Comparison of ENCODE assay signal across 28 cellular contexts in the genomic region with DNA sequence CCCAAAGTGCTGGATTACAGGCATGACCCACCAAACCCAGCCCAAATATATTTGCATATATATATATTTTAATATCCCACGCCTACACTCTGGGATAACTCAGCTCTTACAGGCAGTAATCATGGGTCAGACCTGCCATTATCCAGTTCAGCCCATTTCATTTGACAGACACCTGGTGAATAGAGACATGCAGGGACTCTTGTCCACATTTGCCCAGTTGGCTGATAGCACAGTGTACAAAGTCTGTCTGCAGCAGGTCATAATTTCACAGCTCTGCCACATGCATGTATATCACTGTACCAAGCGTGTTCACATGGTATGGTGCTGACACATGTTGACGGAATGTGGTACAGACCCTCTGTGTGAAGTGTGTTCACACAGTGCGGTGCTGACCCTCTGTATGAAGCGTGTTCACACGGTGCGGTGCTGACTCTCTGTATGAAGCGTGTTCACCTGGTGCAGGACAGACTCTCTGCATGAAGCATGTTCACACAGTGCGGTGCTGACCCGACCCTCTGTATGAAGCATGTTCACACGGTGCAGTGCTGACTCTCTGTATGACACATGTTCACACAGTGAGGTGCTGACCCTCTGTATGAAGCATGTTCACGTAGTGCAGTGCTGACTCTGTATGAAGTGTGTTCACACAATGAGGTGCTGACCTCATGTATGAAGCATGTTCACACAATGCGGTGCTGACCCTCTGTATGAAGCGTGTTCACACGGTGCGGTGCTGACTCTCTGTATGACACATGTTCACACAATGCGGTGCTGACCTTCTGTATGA. TPM values are rescaled to one million over a fixed set of nuclear protein-coding genes. Genes with fewer than 3 reads are reported as not detected.
DNase-seq lines count a peak whose midpoint lies in the region; ATAC-seq, FAIRE-seq and TF ChIP-seq lines count a peak whose summit lies in the region.
"Had no signal": no experiment of that assay in that cellular context is flagged by ENCODE, and none has a peak within 500 bp of the region (broad histone marks: within the 10 kb centered on the region; RNA-seq: fewer than 3 reads in every experiment).

No MANE protein-coding gene starts in this region.

- H4K20me1 ChIP-seq in IMR-90 (ENCODE audit: insufficient read depth, low read length) (no peaks in the 10 kb centered on the region), K562 (replicated peaks; ENCODE audit: control insufficient read depth, insufficient read depth, low read length) (no peaks in the 10 kb centered on the region)

- H3K36me3 Mint-ChIP-seq in activated CD4-positive, alpha-beta memory T cell treated with anti-CD3 and anti-CD28 coated beads, Interleukin-2, amount 10 ng/mL, durations not matched to agents 7 days and 5 days (ENCODE audit: low read depth) = peaks cover 27% of the 10 kb centered on the region
- no peaks in the 10 kb centered on the region for H3K36me3 Mint-ChIP-seq in activated CD4-positive, alpha-beta memory T cell treated with anti-CD3 and anti-CD28 coated beads for 36 hours
- H3K36me3 Mint-ChIP-seq: activated naive CD8-positive, alpha-beta T cell; immature natural killer cell had no signal

- peaks cover 0 to 27% of the 10 kb centered on the region in 2 experiments; a peak in 2 of 4 replicates for H3K79me1 ChIP-seq in IMR-90 (ENCODE audit: low read depth in 1 of 2, low read length in 2 of 2)

- no peak for TF ChIP-seq CTCF in IMR-90 (conservative IDR thresholded peaks at IDR 0.05; ENCODE audit: low read depth, low read length)
- no peak for TF ChIP-seq CTCF in K562 (IDR thresholded peaks at IDR 0.05 in 2 of 3, conservative IDR thresholded peaks at IDR 0.05 in 1 of 3; ENCODE audit: insufficient read depth in 2 of 3, low read depth in 1 of 3, low read length in 3 of 3)
- TF ChIP-seq CTCF in neutrophil (IDR thresholded peaks at IDR 0.05) = no peak

- H3K79me2 ChIP-seq in K562 (ENCODE audit: control insufficient read depth, insufficient read depth, low read length) = no peaks in the 10 kb centered on the region
- H3K79me2 ChIP-seq: hepatocyte had no signal

- TF ChIP-seq RAD21 in IMR-90 (IDR thresholded peaks at IDR 0.05; ENCODE audit: low read length) = no peak
- TF ChIP-seq RAD21 in K562 (CRISPR knock-in tag; conservative IDR thresholded peaks at IDR 0.05 in 1 of 2, IDR thresholded peaks at IDR 0.05 in 1 of 2) = no peak

- H3K9ac ChIP-seq in IMR-90 (ENCODE audit: low read depth, low read length) (no peak overlapping the region), K562 (ENCODE audit: insufficient read depth in 1 of 2, low read depth in 2 of 2, low read length in 2 of 2) (no peak overlapping the region)
- H3K9ac ChIP-seq: KMS-11 had no signal

- no peak overlapping the region for H3K56ac ChIP-seq in IMR-90 (ENCODE audit: extremely low read depth, insufficient read depth, low read length)

- H3K27me3 Mint-ChIP-seq in activated CD4-positive, alpha-beta memory T cell treated with anti-CD3 and anti-CD28 coated beads, Interleukin-2, amount 10 ng/mL, durations not matched to agents 7 days and 5 days = no peaks in the 10 kb centered on the region
- no peaks in the 10 kb centered on the region for H3K27me3 Mint-ChIP-seq in activated CD4-positive, alpha-beta memory T cell treated with anti-CD3 and anti-CD28 coated beads for 36 hours
- H3K27me3 Mint-ChIP-seq: activated CD4-positive, alpha-beta T cell treated with anti-CD3 and anti-CD28 coated beads for 36 hours; activated CD8-positive, alpha-beta memory T cell treated with anti-CD3 and anti-CD28 coated beads, Interleukin-2, amount 10 ng/mL, durations not matched to agents 7 days and 5 days; activated naive CD8-positive, alpha-beta T cell; activated T-helper 17 cell treated with anti-CD3 and anti-CD28 coated beads, Interleukin-2, amount 50 U/mL, for 72 hours had no signal

- no peak overlapping the region for H3K4me3 ChIP-seq in IMR-90 (ENCODE audit: insufficient read depth, low read depth, low read length)
- no peak overlapping the region for H3K4me3 ChIP-seq in K562
- H3K4me3 ChIP-seq in neutrophil (ENCODE audit: low read depth in 1 of 2, low read length in 1 of 2) = no peak overlapping the region
- H3K4me3 ChIP-seq: hepatocyte, skin epidermis had no signal

- H2AFZ ChIP-seq in IMR-90 (replicated peaks; ENCODE audit: low read length, poor library complexity) = peak overlapping the region; percentile 19
- no peak overlapping the region for H2AFZ ChIP-seq in K562 (ENCODE audit: low read depth, low read length)
- H2AFZ ChIP-seq: hepatocyte had no signal

- dilution Hi-C loops in IMR-90 (cut with HindIII; ENCODE audit: low sequenced_read_pairs, unreplicated experiment) = no loop called here

- H3K9me1 ChIP-seq in IMR-90 (ENCODE audit: insufficient read depth, low read length) (peaks cover 32% of the 10 kb centered on the region), K562 (ENCODE audit: control insufficient read depth, insufficient read depth, low read length) (no peaks in the 10 kb centered on the region)

- no peak for DNase-seq in activated CD4-positive, alpha-beta memory T cell treated with anti-CD3 and anti-CD28 coated beads, Interleukin-2, amount 10 ng/mL, durations not matched to agents 7 days and 5 days
- no peak for DNase-seq in activated CD4-positive, alpha-beta memory T cell treated with anti-CD3 and anti-CD28 coated beads for 36 hours
- DNase-seq in IMR-90 = no peak
- no peak for DNase-seq in K562 (ENCODE audit: extremely low read depth in 1 of 4, low spot score in 3 of 4)
- DNase-seq in ureter (ENCODE audit: low spot score) = no peak
- no peak for DNase-seq in T-helper 9 cell
- DNase-seq: activated CD4-positive, alpha-beta T cell treated with anti-CD3 and anti-CD28 coated beads for 36 hours; activated CD8-positive, alpha-beta memory T cell treated with anti-CD3 and anti-CD28 coated beads, Interleukin-2, amount 10 ng/mL, durations not matched to agents 7 days and 5 days; BE2C; cerebellar nuclear complex; EL; foreskin melanocyte; immature natural killer cell; NCI-H2171; NCI-H524; stimulated activated CD4-positive, alpha-beta T cell treated with anti-CD3 and anti-CD28 coated beads, Interleukin-1b, Interleukin-23, amount 100 ng/mL, for 48 hours had no signal

- H3K4me1 Mint-ChIP-seq in activated CD4-positive, alpha-beta memory T cell treated with anti-CD3 and anti-CD28 coated beads, Interleukin-2, amount 10 ng/mL, durations not matched to agents 7 days and 5 days = peaks cover 64% of the 10 kb centered on the region
- peaks cover 64% of the 10 kb centered on the region for H3K4me1 Mint-ChIP-seq in activated CD4-positive, alpha-beta memory T cell treated with anti-CD3 and anti-CD28 coated beads for 36 hours (ENCODE audit: low read depth)

- H3K27ac ChIP-seq in IMR-90 (ENCODE audit: insufficient read depth, low read length) (no peak overlapping the region), K562 (ENCODE audit: extremely low read depth, low read depth, low read length) (no peak overlapping the region; the same call in 2 of the 3 replicates), neutrophil (peak overlapping the region; percentile 94)
- H3K27ac ChIP-seq: hepatocyte, KMS-11 had no signal

- intact Hi-C loops in activated CD4-positive, alpha-beta memory T cell treated with anti-CD3 and anti-CD28 coated beads for 36 hours (cut with micrococcal nuclease) = no loop called here
- intact Hi-C loops in IMR-90 (cut with micrococcal nuclease) (no loop called here), K562 (cut with micrococcal nuclease) (no loop called here)

- peak overlapping the region; percentile 98 for H2BK120ac ChIP-seq in IMR-90 (ENCODE audit: low read depth, low read length)

- H2BK15ac ChIP-seq in IMR-90 (ENCODE audit: low read depth, low read length) = peak overlapping the region; percentile 94; the same call in 2 of the 3 replicates

- H3K4ac ChIP-seq in IMR-90 (ENCODE audit: low read depth, low read length) = peak overlapping the region; percentile 96

- H3K9me3 ChIP-seq in IMR-90 (ENCODE audit: control insufficient read depth, insufficient read depth, low read length) (no peaks in the 10 kb centered on the region), K562 (replicated peaks; ENCODE audit: control insufficient read depth, insufficient read depth, low read depth, low read length) (no peaks in the 10 kb centered on the region), neutrophil (no peaks in the 10 kb centered on the region)
- H3K9me3 ChIP-seq: BE2C had no signal

- BruUV-seq in IMR-90 (replicated peaks; lab: Mats Ljungman, UMichigan) (no TSS peak), K562 (replicated peaks; lab: Mats Ljungman, UMichigan) (no TSS peak)

- TF ChIP-seq POLR2A in IMR-90 (IDR thresholded peaks at IDR 0.05; ENCODE audit: low read depth, low read length) (no peak), K562 (conservative IDR thresholded peaks at IDR 0.05) (no peak)

- H2AK9ac ChIP-seq in IMR-90 (replicated peaks; ENCODE audit: low read depth, low read length, poor library complexity) = no peak overlapping the region

- peak overlapping the region; percentile 15 to 24; a peak in 3 of 4 replicates for H4K8ac ChIP-seq in IMR-90 (ENCODE audit: low read depth in 2 of 2, low read length in 2 of 2)

- in situ Hi-C loops in IMR-90 (cut with MboI; ENCODE audit: low sequenced_read_pairs) = no loop called here
- in situ Hi-C loops in K562 (cut with MboI) = no loop called here

- H3K4me1 ChIP-seq in IMR-90 (ENCODE audit: control insufficient read depth, insufficient read depth, low read length) (peaks cover 23% of the 10 kb centered on the region), K562 (replicated peaks in 1 of 2; ENCODE audit: control insufficient read depth in 2 of 2, insufficient read depth in 2 of 2, low read length in 2 of 2) (peaks cover 31 to 60% of the 10 kb centered on the region in 2 experiments), neutrophil (ENCODE audit: control insufficient read depth in 1 of 2, insufficient read depth in 1 of 2, low read depth in 1 of 2, low read length in 1 of 2) (peaks cover 60 to 66% of the 10 kb centered on the region in 2 experiments)
- H3K4me1 ChIP-seq: BE2C had no signal

- H3K27ac Mint-ChIP-seq in activated CD4-positive, alpha-beta memory T cell treated with anti-CD3 and anti-CD28 coated beads, Interleukin-2, amount 10 ng/mL, durations not matched to agents 7 days and 5 days = peak overlapping the region; percentile 35
- no peak overlapping the region for H3K27ac Mint-ChIP-seq in activated CD4-positive, alpha-beta memory T cell treated with anti-CD3 and anti-CD28 coated beads for 36 hours

- H3K18ac ChIP-seq in IMR-90 (ENCODE audit: low read depth, low read length) = no peak overlapping the region

- H3K23ac ChIP-seq in IMR-90 (ENCODE audit: low read depth, low read length) = 0 out of 2 replicates have a peak overlapping the region, but pooled peaks have one; percentile 43

- H3K9me3 Mint-ChIP-seq in activated CD4-positive, alpha-beta memory T cell treated with anti-CD3 and anti-CD28 coated beads, Interleukin-2, amount 10 ng/mL, durations not matched to agents 7 days and 5 days = peaks cover 4% of the 10 kb centered on the region
- no peaks in the 10 kb centered on the region for H3K9me3 Mint-ChIP-seq in activated CD4-positive, alpha-beta memory T cell treated with anti-CD3 and anti-CD28 coated beads for 36 hours
- H3K9me3 Mint-ChIP-seq: immature natural killer cell; stimulated activated effector memory CD8-positive, alpha-beta T cell treated with anti-CD3 and anti-CD28 coated beads, Interleukin-12 subunit alpha, Interleukin-12 subunit beta, amount 100 ng/mL, for 72 hours had no signal

- TF ChIP-seq EP300 in K562 (IDR thresholded peaks at IDR 0.05; ENCODE audit: low read length) = no peak

- H3K4me3 Mint-ChIP-seq in activated CD4-positive, alpha-beta memory T cell treated with anti-CD3 and anti-CD28 coated beads, Interleukin-2, amount 10 ng/mL, durations not matched to agents 7 days and 5 days = no peak overlapping the region
- H3K4me3 Mint-ChIP-seq in activated CD4-positive, alpha-beta memory T cell treated with anti-CD3 and anti-CD28 coated beads for 36 hours = no peak overlapping the region
- H3K4me3 Mint-ChIP-seq: activated CD4-positive, alpha-beta T cell treated with anti-CD3 and anti-CD28 coated beads for 36 hours; activated CD8-positive, alpha-beta memory T cell treated with anti-CD3 and anti-CD28 coated beads, Interleukin-2, amount 10 ng/mL, durations not matched to agents 7 days and 5 days; immature natural killer cell; stimulated activated effector memory CD8-positive, alpha-beta T cell treated with anti-CD3 and anti-CD28 coated beads, Interleukin-12 subunit alpha, Interleukin-12 subunit beta, amount 100 ng/mL, for 72 hours had no signal

- no peaks in the 10 kb centered on the region for H3K36me3 ChIP-seq in IMR-90 (ENCODE audit: control insufficient read depth, insufficient read depth, low read length)
- no peaks in the 10 kb centered on the region for H3K36me3 ChIP-seq in K562 (ENCODE audit: control insufficient read depth, insufficient read depth, low read length)
- H3K36me3 ChIP-seq in neutrophil = no peaks in the 10 kb centered on the region
- H3K36me3 ChIP-seq: BE2C had no signal

- WGBS in IMR-90 (ENCODE audit: extremely low coverage in 2 of 2, insufficient read length in 1 of 2), 2 experiments = 93% methylated on average over 16 of the region's 17 CpGs; no CpG with 5 or more reads in 1 of the 2 experiments
- WGBS in K562 (ENCODE audit: insufficient coverage, low coverage, missing lambda C conversion rate) = 92% methylated on average over 17 of the region's 17 CpGs

- POLR2A ChIA-PET in activated CD4-positive, alpha-beta memory T cell treated with anti-CD3 and anti-CD28 coated beads, Interleukin-2, amount 10 ng/mL, durations not matched to agents 7 days and 5 days (lab: Charles Lee) = interaction anchor here (1.4 kb wide), 1 partner anchor 89 kb away, joined by 3 read pairs; no protein-coding TSS in a partner anchor
- POLR2A ChIA-PET in activated CD4-positive, alpha-beta memory T cell treated with anti-CD3 and anti-CD28 coated beads for 36 hours (lab: Charles Lee) = interaction anchor here (1.9 kb wide), 1 partner anchor 10 kb away, joined by 7 read pairs; a partner anchor contains a TSS
- POLR2A ChIA-PET in IMR-90 (lab: Charles Lee; ENCODE audit: unreplicated experiment) (no interaction called here), K562 (lab: Yijun Ruan, JAX) (no interaction called here)

- no peak for FAIRE-seq in K562 (lab: Jason Lieb, UNC)
- FAIRE-seq: H54, TTC549 had no signal

- CTCF ChIA-PET in activated CD4-positive, alpha-beta memory T cell treated with anti-CD3 and anti-CD28 coated beads, Interleukin-2, amount 10 ng/mL, durations not matched to agents 7 days and 5 days (lab: Charles Lee) = interaction anchor here (1.7 kb wide), 1 partner anchor 10 kb away, joined by 5 read pairs; a partner anchor contains a TSS
- CTCF ChIA-PET in activated CD4-positive, alpha-beta memory T cell treated with anti-CD3 and anti-CD28 coated beads for 36 hours (lab: Charles Lee) = no interaction called here
- CTCF ChIA-PET in IMR-90 (lab: Yijun Ruan, JAX) = interaction anchor here (2.5 kb wide), 2 partner anchors 61 to 137 kb away, joined by 7 to 10 read pairs; no protein-coding TSS in a partner anchor
- CTCF ChIA-PET in K562 (lab: Yijun Ruan, JAX; ENCODE audit: low intra/inter-chr PET ratio) = interaction anchor here (0.7 kb wide), 1 partner anchor 67 kb away, joined by 3 read pairs; no protein-coding TSS in a partner anchor

- H3K27me3 ChIP-seq in IMR-90 (ENCODE audit: control insufficient read depth, insufficient read depth, low read length) (no peaks in the 10 kb centered on the region), K562 (ENCODE audit: control insufficient read depth in 2 of 2, insufficient read depth in 2 of 2, low read length in 2 of 2) (no peaks in the 10 kb centered on the region), neutrophil (no peaks in the 10 kb centered on the region)
- H3K27me3 ChIP-seq: BE2C, hepatocyte had no signal

- peak overlapping the region; percentile 95 for H4K91ac ChIP-seq in IMR-90 (ENCODE audit: insufficient read depth, low read depth, low read length)

- H3K14ac ChIP-seq in IMR-90 (replicated peaks; ENCODE audit: low read depth, low read length) = 0 out of 2 replicates have a peak overlapping the region, but pooled peaks have one; percentile 36

- peak overlapping the region; percentile 93 for H2BK20ac ChIP-seq in IMR-90 (ENCODE audit: low read depth, low read length)

- ATAC-seq in IMR-90 (ENCODE audit: low read depth) (no peak), K562 (no peak), HG03159 (IDR thresholded peaks at IDR 0.05; ENCODE audit: unreplicated experiment) (no peak)
- ATAC-seq: activated CD4-positive, alpha-beta T cell treated with anti-CD3 and anti-CD28 coated beads for 36 hours; activated CD8-positive, alpha-beta memory T cell treated with anti-CD3 and anti-CD28 coated beads, Interleukin-2, amount 10 ng/mL, durations not matched to agents 7 days and 5 days; activated T-helper 17 cell treated with anti-CD3 and anti-CD28 coated beads, Interleukin-2, amount 50 U/mL, for 72 hours; left lobe of liver; stimulated activated effector memory CD8-positive, alpha-beta T cell treated with anti-CD3 and anti-CD28 coated beads, Interleukin-12 subunit alpha, Interleukin-12 subunit beta, amount 100 ng/mL, for 72 hours had no signal

- peak overlapping the region; percentile 98 for H2BK5ac ChIP-seq in IMR-90 (ENCODE audit: low read depth, low read length, poor library complexity, severe bottlenecking)

- H4K5ac ChIP-seq in IMR-90 (ENCODE audit: low read depth, low read length) = 0 out of 2 replicates have a peak overlapping the region, but pooled peaks have one; percentile 12

- H2AK5ac ChIP-seq in IMR-90 (ENCODE audit: low read depth, low read length) = peak overlapping the region; percentile 92

- H3K4me2 ChIP-seq in IMR-90 (ENCODE audit: low read depth, low read length) (no peak overlapping the region), K562 (ENCODE audit: insufficient read depth, low read length) (no peak overlapping the region)
- H3K4me2 ChIP-seq: hepatocyte, KMS-11 had no signal

RNA-seq across cellular contexts. Expression of a gene that starts 10.3 kb away (rescaled TPM):
- 10 to 100 TPM; 85.0 to 86.5 TPM for total RNA-seq in activated CD4-positive, alpha-beta memory T cell treated with anti-CD3 and anti-CD28 coated beads, Interleukin-2, amount 10 ng/mL, durations not matched to agents 7 days and 5 days
- total RNA-seq in activated CD4-positive, alpha-beta memory T cell treated with anti-CD3 and anti-CD28 coated beads for 36 hours = 100 to 1,000 TPM; 164 to 169 TPM
- total RNA-seq in IMR-90 (2012; rRNA removed) = 6.1 TPM in 2 replicates
- 7.0 and 9.1 TPM in 2 replicates for polyA plus RNA-seq in IMR-90 (2012; rRNA removed)
- 2.8 and 2.9 TPM in 2 replicates for polyA plus RNA-seq in IMR-90 (2012; cell fraction: cytosol; rRNA removed)
- 1.4 and 6.8 TPM in 2 replicates for polyA plus RNA-seq in IMR-90 (2012; cell fraction: nucleus; rRNA removed; ENCODE audit: low replicate concordance)
- 11.1 and 19.1 TPM in 2 replicates for total RNA-seq in K562 (2011; cell fraction: chromatin; rRNA removed; ENCODE audit: low replicate concordance)
- total RNA-seq in K562 (2011; cell fraction: nucleolus; rRNA removed) = 13.9 and 18.2 TPM in 2 replicates
- total RNA-seq in K562 (2011; cell fraction: nucleoplasm; rRNA removed) = 16.9 and 26.9 TPM in 2 replicates
- total RNA-seq in K562 (2014; rRNA removed) = 36.7 and 41.2 TPM in 2 replicates
- total RNA-seq in K562 (2014; rRNA removed; fragmentation: Illumina TruSeq; extraction: Trizol) = 49.3 and 62.5 TPM in 2 replicates
- 31.9 and 33.9 TPM in 2 replicates for total RNA-seq in K562 (2015; rRNA removed; fragmentation: Illumina TruSeq; extraction: Trizol)
- 45.6 and 46.5 TPM in 2 replicates for total RNA-seq in K562 (2021)
- 49.4 and 108 TPM in 2 replicates for polyA plus RNA-seq in K562 (2011; rRNA removed)
- polyA plus RNA-seq in K562 (2011; cell fraction: cytosol; rRNA removed) = 24.3 and 27.5 TPM in 2 replicates
- polyA plus RNA-seq in K562 (2011; cell fraction: nucleus; rRNA removed) = 22.6 and 24.2 TPM in 2 replicates
- polyA plus RNA-seq in K562 (2012) = 44.7 and 93.0 TPM in 2 replicates
- polyA plus RNA-seq in K562 (2014; fragmentation: Illumina TruSeq; extraction: Trizol) = 57.7 and 78.3 TPM in 2 replicates
- polyA plus RNA-seq in K562 (2014; fragmentation: Nextera tagmentation; extraction: Ambion mirVana) = 10 to 100 TPM; 63.8 to 68.7 TPM
- polyA plus RNA-seq in K562 (2014; rRNA removed) = 61.9 and 66.9 TPM in 2 replicates
- polyA minus RNA-seq in K562 (2011; rRNA and poly(A)+ RNA removed) = 48.6 and 55.2 TPM in 2 replicates
- polyA minus RNA-seq in K562 (2011; cell fraction: cytosol; rRNA and poly(A)+ RNA removed) = 25.9 and 43.6 TPM in 2 replicates
- 20.3 and 22.5 TPM in 2 replicates for polyA minus RNA-seq in K562 (2011; cell fraction: nucleus; rRNA and poly(A)+ RNA removed)
- 43.8 TPM for total RNA-seq in ureter

RNA-seq across cellular contexts. Expression of a gene that starts 51.2 kb away (rescaled TPM):
- 10 to 100 TPM; 50.0 to 51.3 TPM for total RNA-seq in activated CD4-positive, alpha-beta memory T cell treated with anti-CD3 and anti-CD28 coated beads, Interleukin-2, amount 10 ng/mL, durations not matched to agents 7 days and 5 days
- total RNA-seq in activated CD4-positive, alpha-beta memory T cell treated with anti-CD3 and anti-CD28 coated beads for 36 hours = 10 to 100 TPM; 69.9 to 72.6 TPM
- total RNA-seq in IMR-90 (2012; rRNA removed) (2.3 and 2.5 TPM in 2 replicates), K562 (2014; rRNA removed) (18.8 and 18.9 TPM in 2 replicates), K562 (2014; rRNA removed; fragmentation: Illumina TruSeq; extraction: Trizol) (30.7 and 37.5 TPM in 2 replicates), K562 (2015; rRNA removed; fragmentation: Illumina TruSeq; extraction: Trizol) (18.4 and 21.5 TPM in 2 replicates), K562 (2021) (31.7 and 37.0 TPM in 2 replicates), ureter (6.7 TPM)
- polyA plus RNA-seq in IMR-90 (2012; rRNA removed) (2.2 and 2.3 TPM in 2 replicates), K562 (2011; rRNA removed) (72.3 and 136 TPM in 2 replicates), K562 (2014; fragmentation: Illumina TruSeq; extraction: Trizol) (34.6 and 40.3 TPM in 2 replicates), K562 (2014; fragmentation: Nextera tagmentation; extraction: Ambion mirVana) (10 to 100 TPM; 12.1 to 20.0 TPM), K562 (2014; rRNA removed) (26.6 and 32.2 TPM in 2 replicates)
- polyA plus RNA-seq in IMR-90 (2012; cell fraction: cytosol; rRNA removed) = 1.1 and 1.5 TPM in 2 replicates
- 1.1 and 3.5 TPM in 2 replicates for polyA plus RNA-seq in IMR-90 (2012; cell fraction: nucleus; rRNA removed; ENCODE audit: low replicate concordance)
- total RNA-seq in K562 (2011; cell fraction: chromatin; rRNA removed; ENCODE audit: low replicate concordance) = 38.5 and 40.9 TPM in 2 replicates
- 25.5 and 30.9 TPM in 2 replicates for total RNA-seq in K562 (2011; cell fraction: nucleolus; rRNA removed)
- 39.8 and 60.8 TPM in 2 replicates for total RNA-seq in K562 (2011; cell fraction: nucleoplasm; rRNA removed)
- 68.2 and 93.0 TPM in 2 replicates for polyA plus RNA-seq in K562 (2011; cell fraction: cytosol; rRNA removed)
- polyA plus RNA-seq in K562 (2011; cell fraction: nucleus; rRNA removed) = 24.3 and 46.3 TPM in 2 replicates
- polyA plus RNA-seq in K562 (2012) = 21.2 and 35.3 TPM in 2 replicates
- 75.4 and 149 TPM in 2 replicates for polyA minus RNA-seq in K562 (2011; rRNA and poly(A)+ RNA removed)
- polyA minus RNA-seq in K562 (2011; cell fraction: cytosol; rRNA and poly(A)+ RNA removed) = 34.9 and 85.8 TPM in 2 replicates
- polyA minus RNA-seq in K562 (2011; cell fraction: nucleus; rRNA and poly(A)+ RNA removed) = 14.3 and 16.3 TPM in 2 replicates
- total RNA-seq: A172 had no signal

Comparison
In these comparisons a context has a peak if more than half of its experiments do, and no peak if none do; other contexts are left out.
1. POLR2A ChIA-PET loops: an anchor here in activated CD4-positive, alpha-beta memory T cell treated with anti-CD3 and anti-CD28 coated beads, Interleukin-2, amount 10 ng/mL, durations not matched to agents 7 days and 5 days (1.4 kb wide) and activated CD4-positive, alpha-beta memory T cell treated with anti-CD3 and anti-CD28 coated beads for 36 hours (1.9 kb wide); none called in IMR-90 and K562.